ENCODE assay signal across 2 cellular contexts in genomic region chr2:148979919-148980277, GRCh38.
TF ChIP-seq lines count a peak whose summit lies in the region.

No MANE protein-coding gene starts in this region.

TF ChIP-seq in GM23338, 12 proteins besides CTCF, POLR2A, EP300 and RAD21:
- no peak for TF ChIP-seq STAT1 (IDR thresholded peaks at IDR 0.05; ENCODE audit: unreplicated experiment)
- TF ChIP-seq EZH2phosphoT487 (IDR thresholded peaks at IDR 0.05; ENCODE audit: unreplicated experiment) = no peak
- TF ChIP-seq NANOG (IDR thresholded peaks at IDR 0.05; ENCODE audit: borderline replicate concordance) = no peak
- no peak for TF ChIP-seq POLR2AphosphoS5 (IDR thresholded peaks at IDR 0.05; ENCODE audit: low read depth)
- TF ChIP-seq ZNF114 (CRISPR knock-in tag; IDR thresholded peaks at IDR 0.05) = no peak
- no peak for TF ChIP-seq ZNF331 (CRISPR knock-in tag; IDR thresholded peaks at IDR 0.05; ENCODE audit: low read depth)
- TF ChIP-seq EZH2 (IDR thresholded peaks at IDR 0.05; ENCODE audit: low read depth, unreplicated experiment) = no peak
- TF ChIP-seq ZNF462 (CRISPR knock-in tag; IDR thresholded peaks at IDR 0.05) = no peak
- no peak for TF ChIP-seq JUNB (IDR thresholded peaks at IDR 0.05; ENCODE audit: unreplicated experiment)
- no peak for TF ChIP-seq REST (IDR thresholded peaks at IDR 0.05; ENCODE audit: unreplicated experiment)
- no peak for TF ChIP-seq CREB1 (CRISPR knock-in tag; IDR thresholded peaks at IDR 0.05; ENCODE audit: low read depth)

TF ChIP-seq in H1, 55 proteins besides CTCF, POLR2A, EP300 and RAD21:
- TF ChIP-seq CHD1 (IDR thresholded peaks at IDR 0.05; ENCODE audit: low read depth, low read length) = no peak
- no peak for TF ChIP-seq MAX (IDR thresholded peaks at IDR 0.05)
- TF ChIP-seq E2F6 (IDR thresholded peaks at IDR 0.05) = no peak
- no peak for TF ChIP-seq MAFK (IDR thresholded peaks at IDR 0.05; ENCODE audit: low read depth, low read length)
- TF ChIP-seq TAF7 (optimal IDR thresholded peaks at IDR 0.05; ENCODE audit: borderline replicate concordance, low read depth, low read length) = no peak
- no peak for TF ChIP-seq CHD7 (IDR thresholded peaks at IDR 0.05; ENCODE audit: insufficient replicate concordance, low read length)
- TF ChIP-seq SRF (IDR thresholded peaks at IDR 0.05; ENCODE audit: low read depth, low read length) = no peak
- no peak for TF ChIP-seq SP2 (IDR thresholded peaks at IDR 0.05; ENCODE audit: low read length)
- TF ChIP-seq GABPA (IDR thresholded peaks at IDR 0.05; ENCODE audit: borderline replicate concordance, insufficient read depth, low read length) = no peak
- TF ChIP-seq TBP (IDR thresholded peaks at IDR 0.05; ENCODE audit: low read depth, low read length) = no peak
- TF ChIP-seq KDM5A (IDR thresholded peaks at IDR 0.05; ENCODE audit: low read length) = no peak
- no peak for TF ChIP-seq ATF3 (IDR thresholded peaks at IDR 0.05; ENCODE audit: insufficient read depth, low read depth, low read length)
- no peak for TF ChIP-seq RXRA (IDR thresholded peaks at IDR 0.05; ENCODE audit: insufficient read depth, low read depth, low read length)
- TF ChIP-seq ASH2L (IDR thresholded peaks at IDR 0.05; ENCODE audit: low read length) = no peak
- no peak for TF ChIP-seq BACH1 (IDR thresholded peaks at IDR 0.05; ENCODE audit: low read length)
- no peak for TF ChIP-seq CREB1 (IDR thresholded peaks at IDR 0.05)
